7 cellular contexts compared by ENCODE assay signal in genomic region chr6:46990818-46991510, GRCh38. TPM values are rescaled to one million over a fixed set of nuclear protein-coding genes. Genes with fewer than 3 reads are reported as not detected.
A peak's percentile ranks its signal among the peaks of the same experiment; 100 is the strongest.
DNase-seq lines count a peak whose midpoint lies in the region; ATAC-seq, FAIRE-seq and TF ChIP-seq lines count a peak whose summit lies in the region.
"Not testable (repeated sequence)": the region's sequence is repeated elsewhere in the genome, so short reads cannot be mapped to it uniquely, and the experiment has no call there.

No MANE protein-coding gene starts in this region.

- H2BK15ac ChIP-seq in H1 (ENCODE audit: low read length) = not testable (repeated sequence)

- CTCF ChIA-PET in H1 (lab: Charles Lee; ENCODE audit: partially characterized antibody) = interaction anchor here (0.6 to 2.0 kb wide), 23 partner anchors 10 to 887 kb away, joined by 3 to 14 read pairs (median 3); partner anchors contain the start of gene MEP1A

- not testable (repeated sequence) for TF ChIP-seq EP300 in H1 (IDR thresholded peaks at IDR 0.05; ENCODE audit: borderline replicate concordance in 1 of 2, low read depth in 2 of 2, low read length in 2 of 2)

- peak; percentile 81 to 92 (median 87) for ATAC-seq in pancreas

- DNase-seq in EH (ENCODE audit: low read depth) = peak; percentile 66
- DNase-seq in Karpas-422 = peak; percentile 81
- DNase-seq in NCI-H510A (lab: John Stamatoyannopoulos, UW) = peak; percentile 19
- peak; percentile 23 for DNase-seq in SKM-1 (lab: John Stamatoyannopoulos, UW; ENCODE audit: unreplicated experiment)
- not testable (repeated sequence) for DNase-seq in H1 (ENCODE audit: low read depth in 1 of 2, low spot score in 2 of 2)
- DNase-seq in iPS DF 4.7 (ENCODE audit: extremely low read depth, low spot score) = peak; percentile 19
- DNase-seq in pancreas = peak in 3 of 6 donors; percentile 20 to 42 (median 31)

- H3K56ac ChIP-seq in H1 (replicated peaks; ENCODE audit: insufficient read length, low read depth, low read length) = not testable (repeated sequence)

- not testable (repeated sequence) for H4K8ac ChIP-seq in H1 (ENCODE audit: extremely low read depth, insufficient read depth, low read length)

- POLR2A ChIA-PET in H1 (lab: Charles Lee; ENCODE audit: partially characterized antibody) = not testable (repeated sequence)

- H3K23ac ChIP-seq in H1 (ENCODE audit: insufficient read length) = not testable (repeated sequence)

- H2AFZ ChIP-seq in Karpas-422 (ENCODE audit: low read length); H1 (ENCODE audit: low read length): not testable (repeated sequence)

- FAIRE-seq in H1 (lab: Jason Lieb, UNC) = peak; percentile 50
- FAIRE-seq in pancreas (lab: Jason Lieb, UNC) = peak; percentile 57

- intact Hi-C loops in pancreas (cut with DNase I) = not testable (repeated sequence)

- H2AK5ac ChIP-seq in H1 (ENCODE audit: low read depth, low read length) = not testable (repeated sequence)

- not testable (repeated sequence) for H3K23me2 ChIP-seq in H1 (ENCODE audit: low read depth, low read length)

- not testable (repeated sequence) for H2BK20ac ChIP-seq in H1 (ENCODE audit: low read length)

- not testable (repeated sequence) for H3K79me1 ChIP-seq in H1 (ENCODE audit: low read depth, low read length)

- TF ChIP-seq RAD21 in H1 (IDR thresholded peaks at IDR 0.05 in 1 of 2, conservative IDR thresholded peaks at IDR 0.05 in 1 of 2; ENCODE audit: low read depth in 2 of 2, low read length in 2 of 2) = peak; percentile 88 to 94

- H3K9ac ChIP-seq in Karpas-422 (ENCODE audit: low read length); H1 (replicated peaks in 1 of 4; ENCODE audit: extremely low read depth in 1 of 4, low read depth in 3 of 4, low read length in 3 of 4): not testable (repeated sequence)

- H3K4me2 ChIP-seq in Karpas-422 (ENCODE audit: low read depth, low read length, poor library complexity, severe bottlenecking); H1 (ENCODE audit: insufficient read depth in 1 of 2, low read depth in 2 of 2, low read length in 2 of 2): not testable (repeated sequence)

- H2BK5ac ChIP-seq in H1 (ENCODE audit: low read depth, low read length) = not testable (repeated sequence)

- H4K20me1 ChIP-seq in Karpas-422 (ENCODE audit: insufficient read depth, low read depth, low read length); H1 (replicated peaks in 1 of 2; ENCODE audit: control insufficient read depth in 1 of 2, insufficient read depth in 2 of 2, low read length in 2 of 2): not testable (repeated sequence)

- H3K14ac ChIP-seq in H1 (ENCODE audit: insufficient read length) = not testable (repeated sequence)

- not testable (repeated sequence) for H2BK120ac ChIP-seq in H1 (replicated peaks; ENCODE audit: low read depth, low read length)

- H3K9me3 ChIP-seq in Karpas-422 (ENCODE audit: low read length); H1 (ENCODE audit: insufficient read depth in 2 of 2, low read depth in 1 of 2, low read length in 1 of 2); pancreas: not testable (repeated sequence)

- not testable (repeated sequence) for H3K4ac ChIP-seq in H1 (replicated peaks; ENCODE audit: insufficient read length, low read depth, low read length)

- H3K4me3 ChIP-seq in Karpas-422 (ENCODE audit: low read length); H1 (ENCODE audit: extremely low read depth in 1 of 4, insufficient read depth in 2 of 4, low read depth in 3 of 4, low read length in 4 of 4); pancreas: not testable (repeated sequence)

- H3K27me3 ChIP-seq in Karpas-422 (ENCODE audit: low read length); H1 (replicated peaks in 1 of 4; ENCODE audit: control insufficient read depth in 3 of 4, extremely low read depth in 1 of 4, insufficient read depth in 3 of 4, low read length in 3 of 4); pancreas: not testable (repeated sequence)

- not testable (repeated sequence) for H3K18ac ChIP-seq in H1 (ENCODE audit: extremely low read depth, low read length)

- TF ChIP-seq POLR2A in H1 (IDR thresholded peaks at IDR 0.05; ENCODE audit: control extremely low read depth in 1 of 2, low read depth in 2 of 2, low read length in 2 of 2) = not testable (repeated sequence)

- WGBS in H1 (ENCODE audit: extremely low coverage in 1 of 2, insufficient coverage in 1 of 2, insufficient read length in 1 of 2, insufficient replicate concordance in 2 of 2, low coverage in 1 of 2, low lambda C conversion rate in 2 of 2, missing lambda C conversion rate in 1 of 2), 2 experiments = 58% methylated on average over 6 of the region's 6 CpGs; no CpG with 5 or more reads in 1 of the 2 experiments
- WGBS in pancreas, 2 donors = 26 to 36% methylated on average over 6 of the region's 6 CpGs

- not testable (repeated sequence) for H3K36me3 ChIP-seq in Karpas-422 (ENCODE audit: insufficient read depth, low read length); H1 (ENCODE audit: control insufficient read depth in 2 of 4, insufficient read depth in 4 of 4, low read length in 3 of 4); pancreas

- H4K5ac ChIP-seq in H1 (ENCODE audit: insufficient read length, low read depth, low read length) = not testable (repeated sequence)

- TF ChIP-seq CTCF in H1 (IDR thresholded peaks at IDR 0.05; ENCODE audit: control extremely low read depth in 1 of 3, insufficient read depth in 1 of 3, low read depth in 1 of 3, low read length in 3 of 3) = peak in 2 of 3 experiments; percentile 60 to 64; a peak in 2 of 4 replicates
- TF ChIP-seq CTCF in pancreas (IDR thresholded peaks at IDR 0.05) = peak; percentile 29 to 55 (median 43)

- not testable (repeated sequence) for H3K27ac ChIP-seq in Karpas-422 (ENCODE audit: low read length); H1 (ENCODE audit: low read depth, low read length)
- H3K27ac ChIP-seq in pancreas = peak overlapping the region in 1 of 4 donors; percentile 39

- not testable (repeated sequence) for H3K79me2 ChIP-seq in Karpas-422 (ENCODE audit: low read length); H1 (ENCODE audit: control insufficient read depth in 1 of 2, insufficient read depth in 2 of 2, low read length in 2 of 2)

- not testable (repeated sequence) for H3K4me1 ChIP-seq in Karpas-422 (ENCODE audit: low read length); H1 (replicated peaks in 1 of 4; ENCODE audit: control insufficient read depth in 3 of 4, insufficient read depth in 4 of 4, low read length in 3 of 4)
- peaks cover 7 to 18% (median 10%) of the 10 kb centered on the region in 3 donors for H3K4me1 ChIP-seq in pancreas

- not testable (repeated sequence) for H2BK12ac ChIP-seq in H1 (ENCODE audit: low read depth, low read length)

- not testable (repeated sequence) for H3K9me2 ChIP-seq in Karpas-422 (replicated peaks; ENCODE audit: insufficient read depth, low read length)

- H4K91ac ChIP-seq in H1 (replicated peaks; ENCODE audit: insufficient read length, low read length) = not testable (repeated sequence)

RNA-seq across cellular contexts. Expression of gene ADGRF1, which starts 51.2 kb away (rescaled TPM):
- total RNA-seq in Karpas-422 (2014; rRNA removed; shearing (Covaris generic); ENCODE audit: low replicate concordance) = not detected in 2 replicates
- not detected in 2 replicates for total RNA-seq in H1 (2021; fragmentation: NEBNext Ultra II Directional; extraction: Animal tissue kit (Norgen Biotek cat#: 25700))
- polyA plus RNA-seq in H1 (2011; rRNA removed) = not detected in 2 replicates
- not detected for polyA plus RNA-seq in H1 (2011; cell fraction: cytosol; rRNA removed)
- not detected for polyA plus RNA-seq in H1 (2011; cell fraction: nucleus; rRNA removed)
- not detected in 4 replicates for polyA plus RNA-seq in H1 (2012, experiment 1 of 2)
- not detected for polyA plus RNA-seq in H1 (2012, experiment 2 of 2)
- not detected for polyA plus RNA-seq in H1 (2013, experiment 1 of 2)
- not detected for polyA plus RNA-seq in H1 (2013, experiment 2 of 2)
- polyA minus RNA-seq in H1 (2011; rRNA and poly(A)+ RNA removed) = 0.06 TPM in 1 of 2 replicates, not detected in the other
- not detected for polyA minus RNA-seq in H1 (2011; cell fraction: cytosol; rRNA and poly(A)+ RNA removed)
- not detected for polyA minus RNA-seq in H1 (2011; cell fraction: nucleus; rRNA and poly(A)+ RNA removed)
- total RNA-seq in pancreas = 1 to 10 TPM in 2 of 6 donors, under 1 TPM in 4; 0.23 to 1.7 (median 0.48) TPM
- under 1 TPM; 0.08 to 0.56 TPM for polyA plus RNA-seq in pancreas
